ENCODE assay signal across 8 cellular contexts in genomic region chr6:142902636-142903053, GRCh38. TPM values are rescaled to one million over a fixed set of nuclear protein-coding genes. Genes with fewer than 3 reads are reported as not detected.
DNase-seq lines count a peak whose midpoint lies in the region; ATAC-seq, FAIRE-seq and TF ChIP-seq lines count a peak whose summit lies in the region.

No MANE protein-coding gene starts in this region.

- H3K4me1 ChIP-seq in SJSA1 (replicated peaks) (peaks cover 52% of the 10 kb centered on the region), hepatocyte (ENCODE audit: insufficient read depth) (no peaks in the 10 kb centered on the region)

- peak; percentile 96 for DNase-seq in AG04450 (ENCODE audit: low read depth, low spot score)
- no peak for DNase-seq in GM19239 (ENCODE audit: insufficient read length, low spot score)
- DNase-seq in SJSA1 (ENCODE audit: low read depth in 1 of 2, low spot score in 2 of 2), result peak; percentile 91 to 93
- peak; percentile 51 to 80 for DNase-seq in activated naive CD4-positive, alpha-beta T cell treated with anti-CD3 and anti-CD28 coated beads, Interleukin-2, amount 50 U/mL, for 72 hours (ENCODE audit: low spot score in 2 of 2)
- DNase-seq in hepatocyte (ENCODE audit: low spot score), result peak; percentile 35
- peak in 2 of 3 donors; percentile 38 to 54 for DNase-seq in stimulated activated CD4-positive, alpha-beta T cell treated with anti-CD3 and anti-CD28 coated beads, TNF-alpha, amount 100 ng/mL, for 1 hour (ENCODE audit: low read depth in 3 of 3, low spot score in 1 of 3)
- DNase-seq in NCI-H187 (lab: John Stamatoyannopoulos, UW), result no peak

- H3K27ac Mint-ChIP-seq in activated naive CD4-positive, alpha-beta T cell treated with anti-CD3 and anti-CD28 coated beads, Interleukin-2, amount 50 U/mL, for 72 hours, result peak overlapping the region; percentile 86 to 97

- H3K4me3 ChIP-seq in AG04450 (ENCODE audit: low read depth, low read length) (peak overlapping the region; percentile 11; the same call in 1 of the 2 replicates), SJSA1 (no peak overlapping the region), hepatocyte (no peak overlapping the region)

- H3K27ac ChIP-seq in AG04450 (ENCODE audit: low read depth, low read length), result no peak overlapping the region
- peak overlapping the region; percentile 96 for H3K27ac ChIP-seq in SJSA1
- H3K27ac ChIP-seq in hepatocyte, result peak overlapping the region; percentile 68

- CTCF ChIA-PET in AG04450 (lab: Charles Lee), result interaction anchor here (1.4 kb wide), 1 partner anchor 525 kb away, joined by 6 read pairs; no protein-coding TSS in a partner anchor

- peaks cover 11% of the 10 kb centered on the region for H3K79me2 ChIP-seq in hepatocyte

- WGBS in hepatocyte (ENCODE audit: low lambda C conversion rate, missing lambda C conversion rate), result 58% methylated on average over 4 of the region's 4 CpGs

- H3K27me3 ChIP-seq in AG04450 (ENCODE audit: control insufficient read depth, insufficient read depth, low read length) (no peaks in the 10 kb centered on the region), SJSA1 (replicated peaks) (no peaks in the 10 kb centered on the region), hepatocyte (no peaks in the 10 kb centered on the region)

- H4K20me1 ChIP-seq in hepatocyte (ENCODE audit: insufficient read depth, poor library complexity, severe bottlenecking), result no peaks in the 10 kb centered on the region

- H3K36me3 ChIP-seq in SJSA1 (no peaks in the 10 kb centered on the region), hepatocyte (replicated peaks; ENCODE audit: insufficient read depth, low read depth) (no peaks in the 10 kb centered on the region)

- no peak for TF ChIP-seq CTCF in AG04450 (IDR thresholded peaks at IDR 0.05; ENCODE audit: low read depth, low read length)
- no peak for TF ChIP-seq CTCF in hepatocyte (IDR thresholded peaks at IDR 0.05; ENCODE audit: poor library complexity)

- no peaks in the 10 kb centered on the region for H3K9me2 ChIP-seq in hepatocyte (replicated peaks; ENCODE audit: insufficient read depth)

- POLR2A ChIA-PET in AG04450 (lab: Yijun Ruan, JAX), result no interaction called here

- H2AFZ ChIP-seq in hepatocyte, result no peak overlapping the region

- H3K9me3 ChIP-seq in AG04450 (ENCODE audit: control insufficient read depth, insufficient read depth, low read length) (no peaks in the 10 kb centered on the region), SJSA1 (replicated peaks) (no peaks in the 10 kb centered on the region), hepatocyte (ENCODE audit: low read depth) (no peaks in the 10 kb centered on the region)

- H3K36me3 Mint-ChIP-seq in activated naive CD4-positive, alpha-beta T cell treated with anti-CD3 and anti-CD28 coated beads, Interleukin-2, amount 50 U/mL, for 72 hours, result peaks cover 0 to 7% of the 10 kb centered on the region in 2 donors

- H3K4me2 ChIP-seq in hepatocyte, result no peak overlapping the region

- ATAC-seq in HG03378 (IDR thresholded peaks at IDR 0.05; ENCODE audit: unreplicated experiment), result peak; percentile 86
- ATAC-seq in activated naive CD4-positive, alpha-beta T cell treated with anti-CD3 and anti-CD28 coated beads, Interleukin-2, amount 50 U/mL, for 72 hours, result peak; percentile 72 to 76

- peak; percentile 81 for FAIRE-seq in GM19239 (lab: Jason Lieb, UNC)

- H3K9me3 Mint-ChIP-seq in activated naive CD4-positive, alpha-beta T cell treated with anti-CD3 and anti-CD28 coated beads, Interleukin-2, amount 50 U/mL, for 72 hours, result no peaks in the 10 kb centered on the region

RNA-seq across cellular contexts. Expression of gene HIVEP2, which starts 42.3 kb away (rescaled TPM):
- polyA plus RNA-seq in AG04450 (2011; rRNA removed) (4.9 and 6.9 TPM in 2 replicates), hepatocyte (3.3 and 3.9 TPM in 2 replicates)
- 13.7 and 14.5 TPM in 2 replicates for polyA minus RNA-seq in AG04450 (2011; rRNA and poly(A)+ RNA removed)
- total RNA-seq in SJSA1 (2014; rRNA removed; shearing (Covaris generic)), result 3.2 and 8.3 TPM in 2 replicates
- 10 to 100 TPM; 23.8 to 33.1 TPM for total RNA-seq in activated naive CD4-positive, alpha-beta T cell treated with anti-CD3 and anti-CD28 coated beads, Interleukin-2, amount 50 U/mL, for 72 hours
- 9.4 TPM in 2 replicates for total RNA-seq in hepatocyte

Comparison
In these comparisons a context has a peak if more than half of its experiments do, and no peak if none do; other contexts are left out.
1. DNase-seq: peak in AG04450 (single experiment), SJSA1 (2 of 2), activated naive CD4-positive, alpha-beta T cell treated with anti-CD3 and anti-CD28 coated beads, Interleukin-2, amount 50 U/mL, for 72 hours (2 of 2), hepatocyte (single experiment) and stimulated activated CD4-positive, alpha-beta T cell treated with anti-CD3 and anti-CD28 coated beads, TNF-alpha, amount 100 ng/mL, for 1 hour (2 of 3); none in GM19239 (single experiment) and NCI-H187 (0 of 2).